In genomic region chr3:126469479-126469878, GRCh38 we compare ENCODE assay signal across 18 cellular contexts. TPM values are rescaled to one million over a fixed set of nuclear protein-coding genes. Genes with fewer than 3 reads are reported as not detected.
DNase-seq lines count a peak whose midpoint lies in the region; ATAC-seq, FAIRE-seq and TF ChIP-seq lines count a peak whose summit lies in the region.
"Had no signal": no experiment of that assay in that cellular context is flagged by ENCODE, and none has a peak within 500 bp of the region (broad histone marks: within the 10 kb centered on the region; RNA-seq: fewer than 3 reads in every experiment).

No MANE protein-coding gene starts in this region.

- H3K4me3 ChIP-seq in endodermal cell (ENCODE audit: low read length) (no peak overlapping the region), psoas muscle (no peak overlapping the region)
- H3K4me3 ChIP-seq: vagina had no signal

- H3K9me3 Mint-ChIP-seq in activated CD8-positive, alpha-beta memory T cell treated with anti-CD3 and anti-CD28 coated beads, Interleukin-2, amount 10 ng/mL, durations not matched to agents 7 days and 5 days (ENCODE audit: low read depth), result no peaks in the 10 kb centered on the region
- no peaks in the 10 kb centered on the region for H3K9me3 Mint-ChIP-seq in endodermal cell

- H3K9me3 ChIP-seq in endodermal cell (ENCODE audit: control insufficient read depth, low read length) (no peaks in the 10 kb centered on the region), psoas muscle (no peaks in the 10 kb centered on the region)
- H3K9me3 ChIP-seq: vagina had no signal

- H3K36me3 Mint-ChIP-seq in activated CD8-positive, alpha-beta memory T cell treated with anti-CD3 and anti-CD28 coated beads, Interleukin-2, amount 10 ng/mL, durations not matched to agents 7 days and 5 days, result peaks cover 49% of the 10 kb centered on the region
- peaks cover 65% of the 10 kb centered on the region for H3K36me3 Mint-ChIP-seq in endodermal cell (ENCODE audit: low read depth)

- no peak overlapping the region for H3K27ac ChIP-seq in endodermal cell (ENCODE audit: low read depth, low read length)
- peak overlapping the region; percentile 96 for H3K27ac ChIP-seq in psoas muscle
- H3K27ac ChIP-seq: vagina had no signal

- H3K4me3 Mint-ChIP-seq in activated CD8-positive, alpha-beta memory T cell treated with anti-CD3 and anti-CD28 coated beads, Interleukin-2, amount 10 ng/mL, durations not matched to agents 7 days and 5 days, result no peak overlapping the region
- H3K4me3 Mint-ChIP-seq in endodermal cell, result no peak overlapping the region

- no peak for ATAC-seq in activated CD8-positive, alpha-beta memory T cell treated with anti-CD3 and anti-CD28 coated beads, Interleukin-2, amount 10 ng/mL, durations not matched to agents 7 days and 5 days
- ATAC-seq in psoas muscle, result no peak

- FAIRE-seq in HTR-8/SVneo (lab: Jason Lieb, UNC), result no peak

- H3K4me1 Mint-ChIP-seq in activated CD8-positive, alpha-beta memory T cell treated with anti-CD3 and anti-CD28 coated beads, Interleukin-2, amount 10 ng/mL, durations not matched to agents 7 days and 5 days, result peaks cover 47% of the 10 kb centered on the region
- peaks cover 36% of the 10 kb centered on the region for H3K4me1 Mint-ChIP-seq in endodermal cell

- H3K27ac Mint-ChIP-seq in activated CD8-positive, alpha-beta memory T cell treated with anti-CD3 and anti-CD28 coated beads, Interleukin-2, amount 10 ng/mL, durations not matched to agents 7 days and 5 days, result peak overlapping the region; percentile 26
- peak overlapping the region; percentile 64 for H3K27ac Mint-ChIP-seq in endodermal cell

- intact Hi-C loops in psoas muscle (cut with DNase I), result no loop called here

- no peak for DNase-seq in activated CD8-positive, alpha-beta memory T cell treated with anti-CD3 and anti-CD28 coated beads, Interleukin-2, amount 10 ng/mL, durations not matched to agents 7 days and 5 days
- no peak for DNase-seq in activated CD8-positive, alpha-beta memory T cell treated with anti-CD3 and anti-CD28 coated beads for 24 hours
- DNase-seq in DMS53 treated with DMSO at 0.1 percent for 48 hours (lab: John Stamatoyannopoulos, UW; ENCODE audit: unreplicated experiment) (peak; percentile 1), endodermal cell (no peak), psoas muscle (peak in 1 of 2 donors; percentile 40), NCI-H1092 treated with DMSO at 0.1 percent for 48 hours (lab: John Stamatoyannopoulos, UW) (no peak), HTR-8/SVneo (ENCODE audit: insufficient read length, low spot score) (no peak), ACHN (no peak)
- DNase-seq: activated CD4-positive, alpha-beta T cell treated with anti-CD3 and anti-CD28 coated beads, Interleukin-2, amount 50 U/mL, for 48 hours; activated naive CD4-positive, alpha-beta T cell treated with anti-CD3 and anti-CD28 coated beads, Interleukin-2, amount 50 U/mL, for 16 hours; GF-D8; Karpas-422; kidney glomerular epithelial cell; NCI-H187; NCI-H774; RPMI8226; stimulated activated CD4-positive, alpha-beta T cell treated with anti-CD3 and anti-CD28 coated beads, Interleukin-2, amount 100 ng/mL, for 48 hours had no signal

- H3K4me1 ChIP-seq in endodermal cell (ENCODE audit: control insufficient read depth, insufficient read depth, low read length), result peaks cover 5% of the 10 kb centered on the region
- peaks cover 87% of the 10 kb centered on the region for H3K4me1 ChIP-seq in psoas muscle

- H3K36me3 ChIP-seq in endodermal cell (ENCODE audit: control insufficient read depth, insufficient read depth, low read length), result peaks cover 76% of the 10 kb centered on the region
- peaks cover 13 to 81% of the 10 kb centered on the region in 2 donors for H3K36me3 ChIP-seq in psoas muscle (ENCODE audit: insufficient read depth in 1 of 2, low read depth in 1 of 2)

- in situ Hi-C loops in ACHN (cut with HindIII; ENCODE audit: low pct_ligation_motif_present, low pct_unique_long_range_greater_than_20kb, low sequenced_read_pairs), result no loop called here

- CTCF ChIA-PET in activated CD8-positive, alpha-beta memory T cell treated with anti-CD3 and anti-CD28 coated beads, Interleukin-2, amount 10 ng/mL, durations not matched to agents 7 days and 5 days (lab: Charles Lee), result no interaction called here

- 92 to 95% methylated on average over 9 to 11 of the region's 11 CpGs for WGBS in endodermal cell (ENCODE audit: insufficient coverage in 1 of 2, insufficient read length in 1 of 2), 2 experiments
- WGBS in psoas muscle, 3 donors, result 92 to 98% (median 92%) methylated on average over 11 of the region's 11 CpGs

- no peak for TF ChIP-seq CTCF in endodermal cell (conservative IDR thresholded peaks at IDR 0.05)
- TF ChIP-seq CTCF in psoas muscle (IDR thresholded peaks at IDR 0.05), result no peak

- H3K9ac ChIP-seq in endodermal cell (ENCODE audit: extremely low read depth, low read length, poor library complexity, severe bottlenecking), result no peak overlapping the region

- no peaks in the 10 kb centered on the region for H3K27me3 ChIP-seq in endodermal cell (ENCODE audit: control insufficient read depth, insufficient read depth, low read length, poor library complexity, severe bottlenecking)
- H3K27me3 ChIP-seq in psoas muscle (ENCODE audit: insufficient read depth in 3 of 3, low read length in 2 of 3), result no peaks in the 10 kb centered on the region
- H3K27me3 ChIP-seq: vagina had no signal

- no peaks in the 10 kb centered on the region for H3K27me3 Mint-ChIP-seq in activated CD8-positive, alpha-beta memory T cell treated with anti-CD3 and anti-CD28 coated beads, Interleukin-2, amount 10 ng/mL, durations not matched to agents 7 days and 5 days
- peaks cover 2% of the 10 kb centered on the region for H3K27me3 Mint-ChIP-seq in endodermal cell (ENCODE audit: insufficient read depth)

RNA-seq across cellular contexts. Expression of gene ZXDC, which starts 6.2 kb away (rescaled TPM):
- 10 to 100 TPM; 21.5 to 22.7 TPM for total RNA-seq in activated CD8-positive, alpha-beta memory T cell treated with anti-CD3 and anti-CD28 coated beads, Interleukin-2, amount 10 ng/mL, durations not matched to agents 7 days and 5 days
- total RNA-seq in endodermal cell (10 to 100 TPM; 30.5 to 31.6 TPM), psoas muscle (10 to 100 TPM; 30.3 to 39.5 (median 35.9) TPM)
- polyA plus RNA-seq in endodermal cell (2013, experiment 1 of 2), result 22.5 TPM
- 21.5 TPM for polyA plus RNA-seq in endodermal cell (2013, experiment 2 of 2)
- polyA plus RNA-seq in psoas muscle, result 10 to 100 TPM; 10.6 to 20.8 (median 16.8) TPM

RNA-seq across cellular contexts. Expression of gene UROC1, which starts 48.1 kb away (rescaled TPM):
- not detected for total RNA-seq in activated CD8-positive, alpha-beta memory T cell treated with anti-CD3 and anti-CD28 coated beads, Interleukin-2, amount 10 ng/mL, durations not matched to agents 7 days and 5 days
- total RNA-seq in endodermal cell, result not detected
- not detected for polyA plus RNA-seq in endodermal cell (2013, experiment 1 of 2)
- not detected for polyA plus RNA-seq in endodermal cell (2013, experiment 2 of 2)
- under 1 TPM in 2 of 4 donors, not detected in 2; 0.08 to 0.13 TPM for total RNA-seq in psoas muscle
- under 1 TPM in 1 of 3 donors, not detected in 2; 0.03 TPM for polyA plus RNA-seq in psoas muscle
- total RNA-seq: vagina had no signal

RNA-seq across cellular contexts. Expression of gene CHST13, which starts 54.5 kb away (rescaled TPM):
- total RNA-seq in activated CD8-positive, alpha-beta memory T cell treated with anti-CD3 and anti-CD28 coated beads, Interleukin-2, amount 10 ng/mL, durations not matched to agents 7 days and 5 days, result not detected
- 1 to 10 TPM; 1.6 to 6.7 TPM for total RNA-seq in endodermal cell
- polyA plus RNA-seq in endodermal cell (2013, experiment 1 of 2), result 0.64 TPM
- polyA plus RNA-seq in endodermal cell (2013, experiment 2 of 2), result 0.37 TPM
- under 1 TPM in 1 of 4 donors, not detected in 3; 0.20 TPM for total RNA-seq in psoas muscle
- polyA plus RNA-seq in psoas muscle, result under 1 TPM in 1 of 3 donors, not detected in 2; 0.07 TPM
